ENCODE assay signal across 22 cellular contexts in genomic region chr7:53600296-53600695, GRCh38.
DNase-seq lines count a peak whose midpoint lies in the region; ATAC-seq, FAIRE-seq and TF ChIP-seq lines count a peak whose summit lies in the region.
"Had no signal": no experiment of that assay in that cellular context is flagged by ENCODE, and none has a peak within 500 bp of the region (broad histone marks: within the 10 kb centered on the region; RNA-seq: fewer than 3 reads in every experiment).

No MANE protein-coding gene starts in this region.

- ATAC-seq in HG03460 (IDR thresholded peaks at IDR 0.05; ENCODE audit: unreplicated experiment) (no peak), GM18519 (IDR thresholded peaks at IDR 0.05; ENCODE audit: low FRiP score, unreplicated experiment) (no peak)

- no peaks in the 10 kb centered on the region for H3K9me3 Mint-ChIP-seq in astrocyte (ENCODE audit: unreplicated experiment)

- H3K27ac ChIP-seq in MM.1S (ENCODE audit: low read length) = no peak overlapping the region
- H3K27ac ChIP-seq in astrocyte (ENCODE audit: low read depth, low read length) = no peak overlapping the region
- H3K27ac ChIP-seq: C4-2B, GM23248, HL-60 had no signal

- H3K9me3 ChIP-seq in MM.1S (replicated peaks; ENCODE audit: insufficient read depth, low read length) (no peaks in the 10 kb centered on the region), astrocyte (ENCODE audit: insufficient read depth, low read depth, low read length) (peaks cover 4% of the 10 kb centered on the region)
- H3K9me3 ChIP-seq: Caco-2 had no signal

- H3K79me2 ChIP-seq in MM.1S (ENCODE audit: low read length) = no peaks in the 10 kb centered on the region
- H3K79me2 ChIP-seq in astrocyte (ENCODE audit: insufficient read depth, low read length) = no peaks in the 10 kb centered on the region

- no peaks in the 10 kb centered on the region for H3K9me2 ChIP-seq in MM.1S (replicated peaks; ENCODE audit: insufficient read depth, low read length)

- H3F3A ChIP-seq in MM.1S (ENCODE audit: insufficient read depth, low read length) = peaks cover 9% of the 10 kb centered on the region; the same call in 1 of the 2 replicates

- H3K9ac ChIP-seq in MM.1S (ENCODE audit: low read length) = no peak overlapping the region
- H3K9ac ChIP-seq in astrocyte (ENCODE audit: low read length) = no peak overlapping the region
- H3K9ac ChIP-seq: GM23248 had no signal

- DNase-seq in MM.1S (peak; percentile 21), astrocyte (ENCODE audit: low read depth) (no peak), epithelial cell of esophagus (ENCODE audit: low read depth) (peak; percentile 63), UCSD-AML1 (lab: John Stamatoyannopoulos, UW; ENCODE audit: unreplicated experiment) (no peak), NCI-H2227 treated with DMSO at 0.1 percent for 48 hours (lab: John Stamatoyannopoulos, UW) (no peak)
- DNase-seq: AML-193; Caco-2; CD4-positive, alpha-beta T cell; GM23248; HCEC 1CT; KG1 had no signal

- no peaks in the 10 kb centered on the region for H3K36me3 ChIP-seq in MM.1S (replicated peaks; ENCODE audit: insufficient read depth, low read length)
- H3K36me3 ChIP-seq in astrocyte (ENCODE audit: insufficient read depth, low read length) = no peaks in the 10 kb centered on the region

- peaks cover 27% of the 10 kb centered on the region for H3K4me1 ChIP-seq in MM.1S (ENCODE audit: low read length)
- H3K4me1 ChIP-seq in astrocyte (ENCODE audit: insufficient read depth, low read length) = no peaks in the 10 kb centered on the region
- H3K4me1 ChIP-seq: Caco-2 had no signal

- peak overlapping the region; percentile 28 for H3K27ac Mint-ChIP-seq in astrocyte (ENCODE audit: unreplicated experiment)
- H3K27ac Mint-ChIP-seq: CD4-positive, alpha-beta T cell had no signal

- FAIRE-seq in astrocyte (lab: Jason Lieb, UNC) = no peak
- FAIRE-seq: A204.1, D721Med, G401.6, GM12891, H54, HTR-8/SVneo had no signal

- H3K27me3 ChIP-seq in MM.1S (replicated peaks; ENCODE audit: insufficient read depth, low read length) (no peaks in the 10 kb centered on the region), astrocyte (ENCODE audit: insufficient read depth, low read length) (no peaks in the 10 kb centered on the region)

- H3K4me1 Mint-ChIP-seq in astrocyte (ENCODE audit: low read depth, unreplicated experiment) = peaks cover 28% of the 10 kb centered on the region

- H3K4me3 ChIP-seq in MM.1S (ENCODE audit: low read length) (no peak overlapping the region), astrocyte (ENCODE audit: insufficient read depth, low read depth, low read length) (no peak overlapping the region), epithelial cell of esophagus (ENCODE audit: low read length) (no peak overlapping the region)
- H3K4me3 ChIP-seq: GM23248 had no signal

- TF ChIP-seq CTCF in MM.1S (IDR thresholded peaks at IDR 0.05; ENCODE audit: low read length) (no peak), astrocyte (IDR thresholded peaks at IDR 0.05; ENCODE audit: insufficient read depth, low read depth, low read length) (no peak), epithelial cell of esophagus (IDR thresholded peaks at IDR 0.05; ENCODE audit: insufficient read depth, low read depth, low read length, missing control alignments) (no peak)

- H3K36me3 Mint-ChIP-seq in astrocyte (ENCODE audit: low read depth, unreplicated experiment) = no peaks in the 10 kb centered on the region
- H3K36me3 Mint-ChIP-seq: IgD-negative memory B cell had no signal

- H2AFZ ChIP-seq in MM.1S (ENCODE audit: low read length) (no peak overlapping the region), astrocyte (ENCODE audit: low read depth, low read length) (no peak overlapping the region)
- H2AFZ ChIP-seq: GM23248 had no signal

- H4K20me1 ChIP-seq in MM.1S (ENCODE audit: insufficient read depth, low read length) = no peaks in the 10 kb centered on the region
- no peaks in the 10 kb centered on the region for H4K20me1 ChIP-seq in astrocyte (ENCODE audit: insufficient read depth, low read length)

- H3K4me3 Mint-ChIP-seq in astrocyte (ENCODE audit: unreplicated experiment) = no peak overlapping the region
- H3K4me3 Mint-ChIP-seq: CD4-positive, alpha-beta T cell; IgD-negative memory B cell had no signal

- no peaks in the 10 kb centered on the region for H3K27me3 Mint-ChIP-seq in astrocyte (ENCODE audit: low read depth, unreplicated experiment)
- H3K27me3 Mint-ChIP-seq: CD4-positive, alpha-beta T cell; IgD-negative memory B cell had no signal

- H3K4me2 ChIP-seq in MM.1S (ENCODE audit: low read depth, low read length) (peak overlapping the region; percentile 33; the same call in 1 of the 2 replicates), astrocyte (ENCODE audit: low read length) (no peak overlapping the region)

Comparison
In these comparisons a context has a peak if more than half of its experiments do, and no peak if none do; other contexts are left out.
1. DNase-seq: peak in MM.1S (single experiment) and epithelial cell of esophagus (single experiment); none in astrocyte (single experiment), UCSD-AML1 (single experiment) and NCI-H2227 treated with DMSO at 0.1 percent for 48 hours (single experiment).